ENCODE assay signal across 8 cellular contexts in the genomic region with DNA sequence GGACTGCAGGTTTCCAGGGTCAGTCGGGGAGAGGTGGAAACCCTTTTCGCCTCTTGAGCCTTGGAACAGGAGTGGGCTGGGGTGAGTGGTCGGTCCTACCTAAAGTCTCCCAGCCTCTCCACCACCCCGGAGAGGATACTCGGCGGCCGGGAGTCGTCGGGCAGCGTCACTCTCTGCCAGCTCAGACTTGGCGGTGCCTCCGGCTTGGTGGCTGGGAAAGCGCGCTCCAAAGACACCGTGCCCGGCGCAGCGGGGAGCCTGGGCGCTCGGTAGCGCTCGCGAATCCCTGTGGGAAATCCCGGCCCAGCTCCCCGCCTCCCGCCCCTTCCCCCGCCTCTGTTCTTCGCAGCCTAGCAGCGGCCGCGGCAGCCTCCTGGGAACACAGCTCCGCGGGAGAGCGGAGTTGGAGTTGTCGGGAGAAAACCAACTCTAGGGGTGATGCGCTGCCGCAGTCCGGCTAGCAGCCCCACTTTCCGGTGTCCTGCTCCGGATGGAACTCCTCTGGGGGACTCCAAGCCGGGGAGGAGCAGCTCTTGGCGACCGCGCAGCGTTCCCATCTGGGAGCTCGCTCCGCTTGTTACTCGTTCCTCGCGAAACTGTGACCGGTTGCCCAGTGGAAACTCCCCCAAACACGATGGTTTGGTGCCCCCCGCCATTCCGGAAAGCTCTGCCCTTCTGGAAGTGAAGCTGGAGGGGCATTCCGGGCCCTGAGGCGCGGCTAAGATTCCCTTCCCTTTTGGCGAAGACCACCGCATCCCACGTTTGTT. TPM values are rescaled to one million over a fixed set of nuclear protein-coding genes. Genes with fewer than 3 reads are reported as not detected.
DNase-seq lines count a peak whose midpoint lies in the region; ATAC-seq lines count a peak whose summit lies in the region.

No MANE protein-coding gene starts in this region.

- no peak overlapping the region for H3K9ac ChIP-seq in duodenal mucosa (ENCODE audit: low read depth in 1 of 2, low read length in 2 of 2)

- no peak overlapping the region for H3K27ac ChIP-seq in CD4-positive, CD25-positive, alpha-beta regulatory T cell (ENCODE audit: insufficient read depth, low read length, poor library complexity, severe bottlenecking)
- no peak overlapping the region for H3K27ac ChIP-seq in duodenal mucosa (ENCODE audit: low read depth, low read length)

- H3K9me3 Mint-ChIP-seq in CD4-positive, CD25-positive, alpha-beta regulatory T cell, result peaks cover 0 to 4% (median 0%) of the 10 kb centered on the region in 7 donors

- peaks cover 0 to 19% (median 8%) of the 10 kb centered on the region in 4 donors for H3K4me1 Mint-ChIP-seq in CD4-positive, CD25-positive, alpha-beta regulatory T cell

- peaks cover 51% of the 10 kb centered on the region for H3K27me3 Mint-ChIP-seq in CD4-positive, CD25-positive, alpha-beta regulatory T cell

- no peaks in the 10 kb centered on the region for H3K36me3 ChIP-seq in CD4-positive, CD25-positive, alpha-beta regulatory T cell (ENCODE audit: control insufficient read depth, insufficient read depth, low read length)
- H3K36me3 ChIP-seq in MG63 (no peaks in the 10 kb centered on the region), duodenal mucosa (ENCODE audit: control insufficient read depth in 1 of 2, insufficient read depth in 2 of 2, low read length in 2 of 2) (no peaks in the 10 kb centered on the region), neuron (ENCODE audit: insufficient read depth, low read length) (no peaks in the 10 kb centered on the region)

- no peak for ATAC-seq in CD4-positive, CD25-positive, alpha-beta regulatory T cell (ENCODE audit: low read depth in 2 of 2)
- no peak for ATAC-seq in GM21723 (IDR thresholded peaks at IDR 0.05; ENCODE audit: unreplicated experiment)
- ATAC-seq in HG02973 (IDR thresholded peaks at IDR 0.05; ENCODE audit: unreplicated experiment), result no peak

- DNase-seq in CD4-positive, CD25-positive, alpha-beta regulatory T cell, result no peak
- peak; percentile 19 for DNase-seq in MG63
- DNase-seq in G401 (ENCODE audit: low spot score), result no peak
- DNase-seq in SK-N-DZ (ENCODE audit: low spot score), result no peak

- H3K4me3 ChIP-seq in CD4-positive, CD25-positive, alpha-beta regulatory T cell (ENCODE audit: low read depth, low read length), result no peak overlapping the region
- H3K4me3 ChIP-seq in MG63 (no peak overlapping the region; the same call in 1 of the 2 replicates), duodenal mucosa (ENCODE audit: low read depth in 1 of 2, low read length in 2 of 2) (peak overlapping the region; percentile 69 to 74), neuron (ENCODE audit: low read length) (peak overlapping the region; percentile 49)

- peak overlapping the region; percentile 11 to 70 (median 52) for H3K4me3 Mint-ChIP-seq in CD4-positive, CD25-positive, alpha-beta regulatory T cell

- H2AFZ ChIP-seq in neuron (ENCODE audit: low read depth, low read length), result peak overlapping the region; percentile 51

- peak overlapping the region in 1 of 3 donors; percentile 43 for H3K27ac Mint-ChIP-seq in CD4-positive, CD25-positive, alpha-beta regulatory T cell

- H3K9me3 ChIP-seq in CD4-positive, CD25-positive, alpha-beta regulatory T cell (ENCODE audit: control insufficient read depth in 2 of 2, low read length in 2 of 2), result no peaks in the 10 kb centered on the region
- H3K9me3 ChIP-seq in MG63 (no peaks in the 10 kb centered on the region), duodenal mucosa (ENCODE audit: control insufficient read depth in 1 of 2, low read length in 2 of 2) (no peaks in the 10 kb centered on the region), neuron (ENCODE audit: low read length) (no peaks in the 10 kb centered on the region)

- peaks cover 2% of the 10 kb centered on the region for H3K27me3 ChIP-seq in CD4-positive, CD25-positive, alpha-beta regulatory T cell (ENCODE audit: control insufficient read depth, insufficient read depth, low read length)
- H3K27me3 ChIP-seq in MG63 (peaks cover 31% of the 10 kb centered on the region), duodenal mucosa (ENCODE audit: control insufficient read depth in 1 of 2, insufficient read depth in 2 of 2, low read length in 2 of 2) (peaks cover 33 to 45% of the 10 kb centered on the region in 2 donors), neuron (ENCODE audit: insufficient read depth, low read length) (peaks cover 68% of the 10 kb centered on the region)

- in situ Hi-C loops in G401 (cut with HindIII; ENCODE audit: low sequenced_read_pairs), result no loop called here

- H3K4me1 ChIP-seq in CD4-positive, CD25-positive, alpha-beta regulatory T cell (ENCODE audit: control insufficient read depth, insufficient read depth, low read length, poor library complexity, severe bottlenecking), result peaks cover 27% of the 10 kb centered on the region
- H3K4me1 ChIP-seq in duodenal mucosa (ENCODE audit: control insufficient read depth in 1 of 2, insufficient read depth in 2 of 2, low read length in 2 of 2) (peaks cover 0 to 17% of the 10 kb centered on the region in 2 donors), neuron (ENCODE audit: insufficient read depth, low read length) (peaks cover 20% of the 10 kb centered on the region)

- H3K36me3 Mint-ChIP-seq in CD4-positive, CD25-positive, alpha-beta regulatory T cell, result no peaks in the 10 kb centered on the region

RNA-seq across cellular contexts. Expression of gene EPHB1, which starts 1.4 kb away (rescaled TPM):
- 2.1 TPM for total RNA-seq in CD4-positive, CD25-positive, alpha-beta regulatory T cell
- under 1 TPM; 0.32 to 1.00 (median 0.84) TPM for polyA plus RNA-seq in CD4-positive, CD25-positive, alpha-beta regulatory T cell
- 0.10 TPM in 1 of 2 replicates, not detected in the other for total RNA-seq in MG63 (2014; rRNA removed; shearing (Covaris generic); ENCODE audit: low replicate concordance)
- total RNA-seq in G401 (2014; rRNA removed; shearing (Covaris generic)), result not detected in 2 replicates
- polyA plus RNA-seq in SK-N-DZ (2014; cell fraction: cytosol; rRNA removed), result not detected in 2 replicates
- polyA plus RNA-seq in SK-N-DZ (2014; cell fraction: nucleus; rRNA removed), result 0.73 TPM in 1 of 2 replicates, not detected in the other

Comparison
In these comparisons a context has a peak if more than half of its experiments do, and no peak if none do; other contexts are left out.
1. H3K4me3 ChIP-seq: peak in duodenal mucosa (2 of 2) and neuron (single experiment); none in CD4-positive, CD25-positive, alpha-beta regulatory T cell (single experiment) and MG63 (single experiment).